ENCODE assay signal across 8 cellular contexts in genomic region chr16:87517610-87518429, GRCh38. TPM values are rescaled to one million over a fixed set of nuclear protein-coding genes. Genes with fewer than 3 reads are reported as not detected.
A peak's percentile ranks its signal among the peaks of the same experiment; 100 is the strongest.
DNase-seq lines count a peak whose midpoint lies in the region; ATAC-seq and TF ChIP-seq lines count a peak whose summit lies in the region.
"Not testable (repeated sequence)": the region's sequence is repeated elsewhere in the genome, so short reads cannot be mapped to it uniquely, and the experiment has no call there.

No MANE protein-coding gene starts in this region.

- ATAC-seq in lung (ENCODE audit: insufficient read depth, low FRiP score), result not testable (repeated sequence)
- peak; percentile 45 to 77 (median 69) for ATAC-seq in psoas muscle

- 51 to 66% methylated on average over 29 to 32 of the region's 34 CpGs for WGBS in lung, 2 donors
- 42 to 48% (median 46%) methylated on average over 25 to 30 of the region's 34 CpGs for WGBS in psoas muscle, 3 donors

- not testable (repeated sequence) for TF ChIP-seq CTCF in NB4 (IDR thresholded peaks at IDR 0.05; ENCODE audit: low read depth, low read length); coronary artery (IDR thresholded peaks at IDR 0.05); lung (IDR thresholded peaks at IDR 0.05; ENCODE audit: control extremely low read depth, extremely low read depth); psoas muscle (IDR thresholded peaks at IDR 0.05)

- peaks cover 15% of the 10 kb centered on the region for H3K4me1 ChIP-seq in ACC112 (ENCODE audit: control insufficient read depth, insufficient read depth, low read length, unreplicated experiment)
- H3K4me1 ChIP-seq in lung (ENCODE audit: control insufficient read depth in 2 of 2, insufficient read depth in 2 of 2, low read length in 2 of 2); psoas muscle: not testable (repeated sequence)

- H3K36me3 Mint-ChIP-seq in activated naive CD4-positive, alpha-beta T cell treated with anti-CD3 and anti-CD28 coated beads for 36 hours (ENCODE audit: low read depth), result not testable (repeated sequence)

- not testable (repeated sequence) for H3K9me3 Mint-ChIP-seq in activated naive CD4-positive, alpha-beta T cell treated with anti-CD3 and anti-CD28 coated beads for 36 hours

- H3K4me3 ChIP-seq in ACC112 (ENCODE audit: low read depth, low read length) (peak overlapping the region; percentile 9; the same call in 1 of the 2 replicates), coronary artery (peak overlapping the region; percentile 50), psoas muscle (peak overlapping the region; percentile 42)
- not testable (repeated sequence) for H3K4me3 ChIP-seq in NB4 (ENCODE audit: low read depth, low read length); lung

- not testable (repeated sequence) for H3K4me1 Mint-ChIP-seq in activated naive CD4-positive, alpha-beta T cell treated with anti-CD3 and anti-CD28 coated beads for 36 hours (ENCODE audit: low read depth)

- not testable (repeated sequence) for H3K9me3 ChIP-seq in lung (ENCODE audit: control insufficient read depth in 2 of 2, insufficient read depth in 1 of 2, low read length in 1 of 2); psoas muscle

- CTCF ChIA-PET in activated naive CD4-positive, alpha-beta T cell treated with anti-CD3 and anti-CD28 coated beads for 36 hours (lab: Charles Lee), result not testable (repeated sequence)

- H3K27ac Mint-ChIP-seq in activated naive CD4-positive, alpha-beta T cell treated with anti-CD3 and anti-CD28 coated beads for 36 hours, result not testable (repeated sequence)

- not testable (repeated sequence) for H3K4me3 Mint-ChIP-seq in activated naive CD4-positive, alpha-beta T cell treated with anti-CD3 and anti-CD28 coated beads for 36 hours

- intact Hi-C loops in activated naive CD4-positive, alpha-beta T cell treated with anti-CD3 and anti-CD28 coated beads for 36 hours (cut with micrococcal nuclease); head of caudate nucleus (cut with DNase I); psoas muscle (cut with DNase I): not testable (repeated sequence)

- H3K27me3 ChIP-seq in ACC112 (ENCODE audit: insufficient read depth, low read length); lung (ENCODE audit: control insufficient read depth, insufficient read depth); psoas muscle (ENCODE audit: insufficient read depth in 3 of 3, low read length in 2 of 3): not testable (repeated sequence)

- TF ChIP-seq POLR2A in NB4 (IDR thresholded peaks at IDR 0.05; ENCODE audit: extremely low read depth, insufficient read length), result not testable (repeated sequence)

- not testable (repeated sequence) for H3K27me3 Mint-ChIP-seq in activated naive CD4-positive, alpha-beta T cell treated with anti-CD3 and anti-CD28 coated beads for 36 hours (ENCODE audit: low read depth)

- H3K27ac ChIP-seq in ACC112 (ENCODE audit: low read depth, low read length) (peak overlapping the region; percentile 47; the same call in 1 of the 2 replicates), coronary artery (peak overlapping the region; percentile 90 to 99), lung (ENCODE audit: low read depth in 1 of 2, low read length in 1 of 2) (peak overlapping the region; percentile 78 to 86), psoas muscle (peak overlapping the region; percentile 73)

- DNase-seq in NB4 (ENCODE audit: low read depth) (peak; percentile 25), coronary artery (ENCODE audit: low spot score) (peak; percentile 92), head of caudate nucleus (peak; percentile 28 to 90 (median 69)), psoas muscle (peak; percentile 60 to 72), superior temporal gyrus (ENCODE audit: extremely low spot score) (peak; percentile 39)
- peak; percentile 30 for DNase-seq in activated naive CD4-positive, alpha-beta T cell treated with anti-CD3 and anti-CD28 coated beads for 36 hours
- not testable (repeated sequence) for DNase-seq in lung (ENCODE audit: low spot score)

- H2AFZ ChIP-seq in ACC112 (ENCODE audit: low read length, unreplicated experiment), result not testable (repeated sequence)

- not testable (repeated sequence) for H3K36me3 ChIP-seq in ACC112 (ENCODE audit: insufficient read depth, low read length); lung (ENCODE audit: control insufficient read depth in 2 of 2, insufficient read depth in 2 of 2, low read length in 2 of 2); psoas muscle (ENCODE audit: insufficient read depth in 1 of 2, low read depth in 1 of 2)

- not testable (repeated sequence) for H3K79me2 ChIP-seq in ACC112 (ENCODE audit: control insufficient read depth, insufficient read depth, low read length, unreplicated experiment)

RNA-seq across cellular contexts. Expression of gene ZCCHC14, which starts 25.0 kb away (rescaled TPM):
- 10 to 100 TPM; 12.4 to 13.9 TPM for total RNA-seq in activated naive CD4-positive, alpha-beta T cell treated with anti-CD3 and anti-CD28 coated beads for 36 hours
- total RNA-seq in lung (10 to 100 TPM; 28.9 to 31.1 TPM), psoas muscle (10 to 100 TPM; 14.6 to 17.3 (median 15.8) TPM)
- polyA plus RNA-seq in lung (1 to 10 TPM; 7.4 to 9.8 TPM), psoas muscle (10 to 100 TPM in 1 of 3 donors, 1 to 10 TPM in 2; 5.8 to 12.1 (median 6.0) TPM)
